ENCODE assay signal across 7 cellular contexts in genomic region chr22:21044931-21045584, GRCh38. TPM values are rescaled to one million over a fixed set of nuclear protein-coding genes. Genes with fewer than 3 reads are reported as not detected.
DNase-seq lines count a peak whose midpoint lies in the region; ATAC-seq and TF ChIP-seq lines count a peak whose summit lies in the region.

No MANE protein-coding gene starts in this region.

- TF ChIP-seq CTCF in NB4 (IDR thresholded peaks at IDR 0.05; ENCODE audit: low read depth, low read length) (no peak), body of pancreas (IDR thresholded peaks at IDR 0.05) (no peak)

- intact Hi-C loops in body of pancreas (cut with DNase I) = no loop called here
- intact Hi-C loops in left colon (cut with DNase I, micrococcal nuclease) = no loop called here

- H3K27ac ChIP-seq in body of pancreas (peak overlapping the region in 1 of 4 donors; percentile 50), temporal lobe (ENCODE audit: low read depth, low read length) (peak overlapping the region; percentile 33)

- peaks cover 18% of the 10 kb centered on the region for H3K4me1 ChIP-seq in body of pancreas

- H3K36me3 ChIP-seq in body of pancreas (replicated peaks in 1 of 2; ENCODE audit: insufficient read depth in 1 of 2, low read depth in 2 of 2) = no peaks in the 10 kb centered on the region

- ATAC-seq in body of pancreas (peak; percentile 62), left colon (peak; percentile 28), GM18909 (IDR thresholded peaks at IDR 0.05; ENCODE audit: poor library complexity, unreplicated experiment) (no peak), HG03135 (IDR thresholded peaks at IDR 0.05; ENCODE audit: unreplicated experiment) (no peak)

- 13 to 17% methylated on average over 15 of the region's 15 CpGs for WGBS in body of pancreas, 2 donors

- DNase-seq in GDM1 (lab: John Stamatoyannopoulos, UW) (peak; percentile 18), NB4 (ENCODE audit: low read depth) (peak; percentile 89), body of pancreas (peak in 2 of 4 donors; percentile 17 to 49), left colon (no peak)

- no peaks in the 10 kb centered on the region for H3K27me3 ChIP-seq in body of pancreas

- H3K9me3 ChIP-seq in body of pancreas = no peaks in the 10 kb centered on the region

- TF ChIP-seq POLR2A in NB4 (IDR thresholded peaks at IDR 0.05; ENCODE audit: extremely low read depth, insufficient read length) (no peak), body of pancreas (IDR thresholded peaks at IDR 0.05) (no peak)

- peak overlapping the region; percentile 14 for H3K4me3 ChIP-seq in NB4 (ENCODE audit: low read depth, low read length)
- no peak overlapping the region for H3K4me3 ChIP-seq in body of pancreas

RNA-seq across cellular contexts. Expression of gene LRRC74B, which starts 0.7 kb away (rescaled TPM):
- not detected for total RNA-seq in body of pancreas
- total RNA-seq in left colon = under 1 TPM in 1 of 2 donors, not detected in 1; 0.18 TPM
- not detected for total RNA-seq in temporal lobe

RNA-seq across cellular contexts. Expression of gene SLC7A4, which starts 12.7 kb away (rescaled TPM):
- total RNA-seq in body of pancreas (1 to 10 TPM; 1.3 to 1.8 TPM), left colon (1 to 10 TPM; 4.0 to 4.9 TPM), temporal lobe (1.5 TPM)

RNA-seq across cellular contexts. Expression of gene P2RX6, which starts 30.1 kb away (rescaled TPM):
- not detected for total RNA-seq in body of pancreas
- total RNA-seq in left colon = 1 to 10 TPM in 1 of 2 donors, under 1 TPM in 1; 0.73 to 1.5 TPM
- total RNA-seq in temporal lobe = 0.49 TPM

RNA-seq across cellular contexts. Expression of gene THAP7, which starts 43.1 kb away (rescaled TPM):
- total RNA-seq in body of pancreas (10 to 100 TPM; 17.1 to 20.2 TPM), left colon (10 to 100 TPM; 18.1 to 20.0 TPM), temporal lobe (17.5 TPM)

Comparison
In these comparisons a context has a peak if more than half of its experiments do, and no peak if none do; other contexts are left out.
1. DNase-seq: peak in GDM1 (single experiment) and NB4 (single experiment); none in left colon (0 of 2).
2. ATAC-seq: peak in body of pancreas (single experiment) and left colon (single experiment); none in GM18909 (single experiment) and HG03135 (single experiment).